ENCODE assay signal across 1 cellular context in the genomic region with DNA sequence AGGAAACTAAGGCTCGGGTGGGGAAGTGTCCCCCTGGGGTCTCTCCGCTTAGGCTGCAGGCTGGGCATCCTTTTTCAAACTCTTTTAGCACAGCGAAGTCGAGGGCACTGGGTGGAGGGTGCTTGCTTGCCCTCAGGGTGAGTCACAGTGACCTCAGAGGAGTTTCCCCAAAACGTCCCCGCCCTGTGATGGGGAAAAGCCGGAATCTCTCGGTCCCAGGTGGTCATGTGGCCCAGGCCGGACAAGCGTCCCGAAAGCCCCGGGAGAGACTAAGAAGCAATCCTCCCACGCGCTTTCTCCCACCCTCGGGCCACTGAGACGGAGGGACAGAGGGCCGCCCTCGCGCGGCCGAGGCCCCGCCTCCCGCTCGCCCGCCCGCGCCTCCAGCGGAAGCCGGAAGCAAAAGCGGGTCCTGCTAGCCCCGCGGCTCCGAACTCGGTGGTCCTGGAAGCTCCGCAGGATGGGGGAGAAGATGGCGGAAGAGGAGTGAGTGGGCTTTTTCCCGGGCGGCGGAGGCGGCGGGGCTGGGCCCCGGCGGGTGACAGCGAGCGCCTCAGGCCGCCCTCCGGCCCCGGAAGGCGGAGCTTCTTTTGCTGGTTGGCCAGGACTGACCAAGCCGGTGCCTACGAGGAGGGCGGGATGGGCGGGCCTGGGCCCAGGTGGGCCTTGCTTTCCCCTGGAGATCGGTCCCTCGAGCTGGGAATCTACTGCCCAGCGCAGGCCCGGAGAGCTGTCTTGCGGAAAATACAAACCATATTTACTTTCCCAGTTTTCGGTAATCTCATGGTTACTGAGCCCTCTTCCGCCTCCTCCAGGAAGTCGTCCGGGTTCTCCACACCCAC.
TF ChIP-seq lines count a peak whose summit lies in the region.

A gene with protein sequence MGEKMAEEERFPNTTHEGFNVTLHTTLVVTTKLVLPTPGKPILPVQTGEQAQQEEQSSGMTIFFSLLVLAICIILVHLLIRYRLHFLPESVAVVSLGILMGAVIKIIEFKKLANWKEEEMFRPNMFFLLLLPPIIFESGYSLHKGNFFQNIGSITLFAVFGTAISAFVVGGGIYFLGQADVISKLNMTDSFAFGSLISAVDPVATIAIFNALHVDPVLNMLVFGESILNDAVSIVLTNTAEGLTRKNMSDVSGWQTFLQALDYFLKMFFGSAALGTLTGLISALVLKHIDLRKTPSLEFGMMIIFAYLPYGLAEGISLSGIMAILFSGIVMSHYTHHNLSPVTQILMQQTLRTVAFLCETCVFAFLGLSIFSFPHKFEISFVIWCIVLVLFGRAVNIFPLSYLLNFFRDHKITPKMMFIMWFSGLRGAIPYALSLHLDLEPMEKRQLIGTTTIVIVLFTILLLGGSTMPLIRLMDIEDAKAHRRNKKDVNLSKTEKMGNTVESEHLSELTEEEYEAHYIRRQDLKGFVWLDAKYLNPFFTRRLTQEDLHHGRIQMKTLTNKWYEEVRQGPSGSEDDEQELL (plus strand): TSS at position 366 of the 842 bp plus-strand sequence. CDS start 95 bp downstream, at position 461.

TF ChIP-seq in HepG2, 621 proteins besides CTCF, POLR2A, EP300 and RAD21 (continued from another document and continues in another):
- TF ChIP-seq, protein P1, sequence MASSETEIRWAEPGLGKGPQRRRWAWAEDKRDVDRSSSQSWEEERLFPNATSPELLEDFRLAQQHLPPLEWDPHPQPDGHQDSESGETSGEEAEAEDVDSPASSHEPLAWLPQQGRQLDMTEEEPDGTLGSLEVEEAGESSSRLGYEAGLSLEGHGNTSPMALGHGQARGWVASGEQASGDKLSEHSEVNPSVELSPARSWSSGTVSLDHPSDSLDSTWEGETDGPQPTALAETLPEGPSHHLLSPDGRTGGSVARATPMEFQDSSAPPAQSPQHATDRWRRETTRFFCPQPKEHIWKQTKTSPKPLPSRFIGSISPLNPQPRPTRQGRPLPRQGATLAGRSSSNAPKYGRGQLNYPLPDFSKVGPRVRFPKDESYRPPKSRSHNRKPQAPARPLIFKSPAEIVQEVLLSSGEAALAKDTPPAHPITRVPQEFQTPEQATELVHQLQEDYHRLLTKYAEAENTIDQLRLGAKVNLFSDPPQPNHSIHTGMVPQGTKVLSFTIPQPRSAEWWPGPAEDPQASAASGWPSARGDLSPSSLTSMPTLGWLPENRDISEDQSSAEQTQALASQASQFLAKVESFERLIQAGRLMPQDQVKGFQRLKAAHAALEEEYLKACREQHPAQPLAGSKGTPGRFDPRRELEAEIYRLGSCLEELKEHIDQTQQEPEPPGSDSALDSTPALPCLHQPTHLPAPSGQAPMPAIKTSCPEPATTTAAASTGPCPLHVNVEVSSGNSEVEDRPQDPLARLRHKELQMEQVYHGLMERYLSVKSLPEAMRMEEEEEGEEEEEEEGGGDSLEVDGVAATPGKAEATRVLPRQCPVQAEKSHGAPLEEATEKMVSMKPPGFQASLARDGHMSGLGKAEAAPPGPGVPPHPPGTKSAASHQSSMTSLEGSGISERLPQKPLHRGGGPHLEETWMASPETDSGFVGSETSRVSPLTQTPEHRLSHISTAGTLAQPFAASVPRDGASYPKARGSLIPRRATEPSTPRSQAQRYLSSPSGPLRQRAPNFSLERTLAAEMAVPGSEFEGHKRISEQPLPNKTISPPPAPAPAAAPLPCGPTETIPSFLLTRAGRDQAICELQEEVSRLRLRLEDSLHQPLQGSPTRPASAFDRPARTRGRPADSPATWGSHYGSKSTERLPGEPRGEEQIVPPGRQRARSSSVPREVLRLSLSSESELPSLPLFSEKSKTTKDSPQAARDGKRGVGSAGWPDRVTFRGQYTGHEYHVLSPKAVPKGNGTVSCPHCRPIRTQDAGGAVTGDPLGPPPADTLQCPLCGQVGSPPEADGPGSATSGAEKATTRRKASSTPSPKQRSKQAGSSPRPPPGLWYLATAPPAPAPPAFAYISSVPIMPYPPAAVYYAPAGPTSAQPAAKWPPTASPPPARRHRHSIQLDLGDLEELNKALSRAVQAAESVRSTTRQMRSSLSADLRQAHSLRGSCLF (CRISPR knock-in tag; IDR thresholded peaks at IDR 0.05; ENCODE audit: borderline replicate concordance), result 0 out of 2 replicates have a peak, but pooled peaks have one; percentile 45
- TF ChIP-seq KLF6 (CRISPR knock-in tag; IDR thresholded peaks at IDR 0.05) (peak; percentile 88), ATAD3A (CRISPR knock-in tag; IDR thresholded peaks at IDR 0.05) (no peak), MBD4 (IDR thresholded peaks at IDR 0.05; ENCODE audit: borderline replicate concordance, low read length) (no peak), MAF1 (CRISPR knock-in tag; IDR thresholded peaks at IDR 0.05; ENCODE audit: borderline replicate concordance) (peak; percentile 33; the same call in 1 of the 2 replicates), PAF1 (CRISPR knock-in tag; IDR thresholded peaks at IDR 0.05) (no peak), TBX3 (IDR thresholded peaks at IDR 0.05; ENCODE audit: borderline replicate concordance) (no peak), LCORL (IDR thresholded peaks at IDR 0.05) (no peak), LCORL (CRISPR knock-in tag; IDR thresholded peaks at IDR 0.05) (peak; percentile 89), ZNF17 (CRISPR knock-in tag; IDR thresholded peaks at IDR 0.05) (peak; percentile 52; the same call in 1 of the 2 replicates), EZH2 (conservative IDR thresholded peaks at IDR 0.05; ENCODE audit: low read depth, low read length) (no peak), SNRNP70 (IDR thresholded peaks at IDR 0.05; ENCODE audit: low read depth, low read length) (no peak), PHF21A (CRISPR knock-in tag; IDR thresholded peaks at IDR 0.05) (peak; percentile 55; the same call in 1 of the 2 replicates), ARNT2 (CRISPR knock-in tag; IDR thresholded peaks at IDR 0.05; ENCODE audit: low read depth) (peak; percentile 72), IRX3 (CRISPR knock-in tag; IDR thresholded peaks at IDR 0.05; ENCODE audit: borderline replicate concordance, low read depth) (no peak), ZNF761 (CRISPR knock-in tag; conservative IDR thresholded peaks at IDR 0.05) (peak; percentile 92; the same call in 1 of the 2 replicates)
- TF ChIP-seq, protein P2, sequence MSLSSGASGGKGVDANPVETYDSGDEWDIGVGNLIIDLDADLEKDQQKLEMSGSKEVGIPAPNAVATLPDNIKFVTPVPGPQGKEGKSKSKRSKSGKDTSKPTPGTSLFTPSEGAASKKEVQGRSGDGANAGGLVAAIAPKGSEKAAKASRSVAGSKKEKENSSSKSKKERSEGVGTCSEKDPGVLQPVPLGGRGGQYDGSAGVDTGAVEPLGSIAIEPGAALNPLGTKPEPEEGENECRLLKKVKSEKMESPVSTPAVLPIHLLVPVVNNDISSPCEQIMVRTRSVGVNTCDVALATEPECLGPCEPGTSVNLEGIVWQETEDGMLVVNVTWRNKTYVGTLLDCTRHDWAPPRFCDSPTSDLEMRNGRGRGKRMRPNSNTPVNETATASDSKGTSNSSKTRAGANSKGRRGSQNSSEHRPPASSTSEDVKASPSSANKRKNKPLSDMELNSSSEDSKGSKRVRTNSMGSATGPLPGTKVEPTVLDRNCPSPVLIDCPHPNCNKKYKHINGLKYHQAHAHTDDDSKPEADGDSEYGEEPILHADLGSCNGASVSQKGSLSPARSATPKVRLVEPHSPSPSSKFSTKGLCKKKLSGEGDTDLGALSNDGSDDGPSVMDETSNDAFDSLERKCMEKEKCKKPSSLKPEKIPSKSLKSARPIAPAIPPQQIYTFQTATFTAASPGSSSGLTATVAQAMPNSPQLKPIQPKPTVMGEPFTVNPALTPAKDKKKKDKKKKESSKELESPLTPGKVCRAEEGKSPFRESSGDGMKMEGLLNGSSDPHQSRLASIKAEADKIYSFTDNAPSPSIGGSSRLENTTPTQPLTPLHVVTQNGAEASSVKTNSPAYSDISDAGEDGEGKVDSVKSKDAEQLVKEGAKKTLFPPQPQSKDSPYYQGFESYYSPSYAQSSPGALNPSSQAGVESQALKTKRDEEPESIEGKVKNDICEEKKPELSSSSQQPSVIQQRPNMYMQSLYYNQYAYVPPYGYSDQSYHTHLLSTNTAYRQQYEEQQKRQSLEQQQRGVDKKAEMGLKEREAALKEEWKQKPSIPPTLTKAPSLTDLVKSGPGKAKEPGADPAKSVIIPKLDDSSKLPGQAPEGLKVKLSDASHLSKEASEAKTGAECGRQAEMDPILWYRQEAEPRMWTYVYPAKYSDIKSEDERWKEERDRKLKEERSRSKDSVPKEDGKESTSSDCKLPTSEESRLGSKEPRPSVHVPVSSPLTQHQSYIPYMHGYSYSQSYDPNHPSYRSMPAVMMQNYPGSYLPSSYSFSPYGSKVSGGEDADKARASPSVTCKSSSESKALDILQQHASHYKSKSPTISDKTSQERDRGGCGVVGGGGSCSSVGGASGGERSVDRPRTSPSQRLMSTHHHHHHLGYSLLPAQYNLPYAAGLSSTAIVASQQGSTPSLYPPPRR (CRISPR knock-in tag; IDR thresholded peaks at IDR 0.05; ENCODE audit: borderline replicate concordance), result peak; percentile 69
- TF ChIP-seq, protein P3, sequence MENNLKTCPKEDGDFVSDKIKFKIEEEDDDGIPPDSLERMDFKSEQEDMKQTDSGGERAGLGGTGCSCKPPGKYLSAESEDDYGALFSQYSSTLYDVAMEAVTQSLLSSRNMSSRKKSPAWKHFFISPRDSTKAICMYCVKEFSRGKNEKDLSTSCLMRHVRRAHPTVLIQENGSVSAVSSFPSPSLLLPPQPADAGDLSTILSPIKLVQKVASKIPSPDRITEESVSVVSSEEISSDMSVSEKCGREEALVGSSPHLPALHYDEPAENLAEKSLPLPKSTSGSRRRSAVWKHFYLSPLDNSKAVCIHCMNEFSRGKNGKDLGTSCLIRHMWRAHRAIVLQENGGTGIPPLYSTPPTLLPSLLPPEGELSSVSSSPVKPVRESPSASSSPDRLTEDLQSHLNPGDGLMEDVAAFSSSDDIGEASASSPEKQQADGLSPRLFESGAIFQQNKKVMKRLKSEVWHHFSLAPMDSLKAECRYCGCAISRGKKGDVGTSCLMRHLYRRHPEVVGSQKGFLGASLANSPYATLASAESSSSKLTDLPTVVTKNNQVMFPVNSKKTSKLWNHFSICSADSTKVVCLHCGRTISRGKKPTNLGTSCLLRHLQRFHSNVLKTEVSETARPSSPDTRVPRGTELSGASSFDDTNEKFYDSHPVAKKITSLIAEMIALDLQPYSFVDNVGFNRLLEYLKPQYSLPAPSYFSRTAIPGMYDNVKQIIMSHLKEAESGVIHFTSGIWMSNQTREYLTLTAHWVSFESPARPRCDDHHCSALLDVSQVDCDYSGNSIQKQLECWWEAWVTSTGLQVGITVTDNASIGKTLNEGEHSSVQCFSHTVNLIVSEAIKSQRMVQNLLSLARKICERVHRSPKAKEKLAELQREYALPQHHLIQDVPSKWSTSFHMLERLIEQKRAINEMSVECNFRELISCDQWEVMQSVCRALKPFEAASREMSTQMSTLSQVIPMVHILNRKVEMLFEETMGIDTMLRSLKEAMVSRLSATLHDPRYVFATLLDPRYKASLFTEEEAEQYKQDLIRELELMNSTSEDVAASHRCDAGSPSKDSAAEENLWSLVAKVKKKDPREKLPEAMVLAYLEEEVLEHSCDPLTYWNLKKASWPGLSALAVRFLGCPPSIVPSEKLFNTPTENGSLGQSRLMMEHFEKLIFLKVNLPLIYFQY (CRISPR knock-in tag; IDR thresholded peaks at IDR 0.05; ENCODE audit: borderline replicate concordance), result peak; percentile 77; the same call in 1 of the 2 replicates
- TF ChIP-seq, protein P4, sequence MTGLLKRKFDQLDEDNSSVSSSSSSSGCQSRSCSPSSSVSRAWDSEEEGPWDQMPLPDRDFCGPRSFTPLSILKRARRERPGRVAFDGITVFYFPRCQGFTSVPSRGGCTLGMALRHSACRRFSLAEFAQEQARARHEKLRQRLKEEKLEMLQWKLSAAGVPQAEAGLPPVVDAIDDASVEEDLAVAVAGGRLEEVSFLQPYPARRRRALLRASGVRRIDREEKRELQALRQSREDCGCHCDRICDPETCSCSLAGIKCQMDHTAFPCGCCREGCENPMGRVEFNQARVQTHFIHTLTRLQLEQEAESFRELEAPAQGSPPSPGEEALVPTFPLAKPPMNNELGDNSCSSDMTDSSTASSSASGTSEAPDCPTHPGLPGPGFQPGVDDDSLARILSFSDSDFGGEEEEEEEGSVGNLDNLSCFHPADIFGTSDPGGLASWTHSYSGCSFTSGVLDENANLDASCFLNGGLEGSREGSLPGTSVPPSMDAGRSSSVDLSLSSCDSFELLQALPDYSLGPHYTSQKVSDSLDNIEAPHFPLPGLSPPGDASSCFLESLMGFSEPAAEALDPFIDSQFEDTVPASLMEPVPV (CRISPR knock-in tag; IDR thresholded peaks at IDR 0.05), result no peak; the same call in 1 of the 2 replicates
- TF ChIP-seq, protein P5, sequence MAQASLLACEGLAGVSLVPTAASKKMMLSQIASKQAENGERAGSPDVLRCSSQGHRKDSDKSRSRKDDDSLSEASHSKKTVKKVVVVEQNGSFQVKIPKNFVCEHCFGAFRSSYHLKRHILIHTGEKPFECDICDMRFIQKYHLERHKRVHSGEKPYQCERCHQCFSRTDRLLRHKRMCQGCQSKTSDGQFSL (CRISPR knock-in tag; IDR thresholded peaks at IDR 0.05), result peak; percentile 69
- TF ChIP-seq, protein P6, sequence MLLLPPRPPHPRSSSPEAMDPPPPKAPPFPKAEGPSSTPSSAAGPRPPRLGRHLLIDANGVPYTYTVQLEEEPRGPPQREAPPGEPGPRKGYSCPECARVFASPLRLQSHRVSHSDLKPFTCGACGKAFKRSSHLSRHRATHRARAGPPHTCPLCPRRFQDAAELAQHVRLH (CRISPR knock-in tag; IDR thresholded peaks at IDR 0.05; ENCODE audit: borderline replicate concordance, low read depth), result no peak; the same call in 1 of the 2 replicates
- TF ChIP-seq, protein P7, sequence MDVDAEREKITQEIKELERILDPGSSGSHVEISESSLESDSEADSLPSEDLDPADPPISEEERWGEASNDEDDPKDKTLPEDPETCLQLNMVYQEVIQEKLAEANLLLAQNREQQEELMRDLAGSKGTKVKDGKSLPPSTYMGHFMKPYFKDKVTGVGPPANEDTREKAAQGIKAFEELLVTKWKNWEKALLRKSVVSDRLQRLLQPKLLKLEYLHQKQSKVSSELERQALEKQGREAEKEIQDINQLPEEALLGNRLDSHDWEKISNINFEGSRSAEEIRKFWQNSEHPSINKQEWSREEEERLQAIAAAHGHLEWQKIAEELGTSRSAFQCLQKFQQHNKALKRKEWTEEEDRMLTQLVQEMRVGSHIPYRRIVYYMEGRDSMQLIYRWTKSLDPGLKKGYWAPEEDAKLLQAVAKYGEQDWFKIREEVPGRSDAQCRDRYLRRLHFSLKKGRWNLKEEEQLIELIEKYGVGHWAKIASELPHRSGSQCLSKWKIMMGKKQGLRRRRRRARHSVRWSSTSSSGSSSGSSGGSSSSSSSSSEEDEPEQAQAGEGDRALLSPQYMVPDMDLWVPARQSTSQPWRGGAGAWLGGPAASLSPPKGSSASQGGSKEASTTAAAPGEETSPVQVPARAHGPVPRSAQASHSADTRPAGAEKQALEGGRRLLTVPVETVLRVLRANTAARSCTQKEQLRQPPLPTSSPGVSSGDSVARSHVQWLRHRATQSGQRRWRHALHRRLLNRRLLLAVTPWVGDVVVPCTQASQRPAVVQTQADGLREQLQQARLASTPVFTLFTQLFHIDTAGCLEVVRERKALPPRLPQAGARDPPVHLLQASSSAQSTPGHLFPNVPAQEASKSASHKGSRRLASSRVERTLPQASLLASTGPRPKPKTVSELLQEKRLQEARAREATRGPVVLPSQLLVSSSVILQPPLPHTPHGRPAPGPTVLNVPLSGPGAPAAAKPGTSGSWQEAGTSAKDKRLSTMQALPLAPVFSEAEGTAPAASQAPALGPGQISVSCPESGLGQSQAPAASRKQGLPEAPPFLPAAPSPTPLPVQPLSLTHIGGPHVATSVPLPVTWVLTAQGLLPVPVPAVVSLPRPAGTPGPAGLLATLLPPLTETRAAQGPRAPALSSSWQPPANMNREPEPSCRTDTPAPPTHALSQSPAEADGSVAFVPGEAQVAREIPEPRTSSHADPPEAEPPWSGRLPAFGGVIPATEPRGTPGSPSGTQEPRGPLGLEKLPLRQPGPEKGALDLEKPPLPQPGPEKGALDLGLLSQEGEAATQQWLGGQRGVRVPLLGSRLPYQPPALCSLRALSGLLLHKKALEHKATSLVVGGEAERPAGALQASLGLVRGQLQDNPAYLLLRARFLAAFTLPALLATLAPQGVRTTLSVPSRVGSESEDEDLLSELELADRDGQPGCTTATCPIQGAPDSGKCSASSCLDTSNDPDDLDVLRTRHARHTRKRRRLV (CRISPR knock-in tag; IDR thresholded peaks at IDR 0.05), result peak; percentile 11
